ENCODE assay signal across 24 cellular contexts in genomic region chr10:11864727-11865126, GRCh38. TPM values are rescaled to one million over a fixed set of nuclear protein-coding genes. Genes with fewer than 3 reads are reported as not detected.
DNase-seq lines count a peak whose midpoint lies in the region; ATAC-seq and TF ChIP-seq lines count a peak whose summit lies in the region.
"Had no signal": no experiment of that assay in that cellular context is flagged by ENCODE, and none has a peak within 500 bp of the region (broad histone marks: within the 10 kb centered on the region; RNA-seq: fewer than 3 reads in every experiment).

No MANE protein-coding gene starts in this region.

- no peak overlapping the region for H3K4me3 ChIP-seq in A673 (ENCODE audit: low read depth, low read length, poor library complexity, severe bottlenecking)
- H3K4me3 ChIP-seq in RWPE2 (ENCODE audit: severe bottlenecking), result no peak overlapping the region
- H3K4me3 ChIP-seq: A549, GM12878 had no signal

- H3K27ac Mint-ChIP-seq in chondrocyte (ENCODE audit: unreplicated experiment) (no peak overlapping the region), MCF 10A (ENCODE audit: low read depth, unreplicated experiment) (no peak overlapping the region)

- BruUV-seq in A673 (replicated peaks; lab: Mats Ljungman, UMichigan), result no TSS peak
- BruUV-seq in MCF 10A (replicated peaks; lab: Mats Ljungman, UMichigan), result no TSS peak

- H3K27me3 Mint-ChIP-seq in chondrocyte (ENCODE audit: low read depth) (no peaks in the 10 kb centered on the region), MCF 10A (ENCODE audit: insufficient read depth, unreplicated experiment) (no peaks in the 10 kb centered on the region)

- ATAC-seq in RWPE2 (ENCODE audit: low read depth), result no peak
- ATAC-seq in GM19452 (IDR thresholded peaks at IDR 0.05; ENCODE audit: unreplicated experiment), result no peak
- ATAC-seq: A549, GM12878 had no signal

- H3K27ac ChIP-seq in A673 (ENCODE audit: low read depth, low read length, poor library complexity, severe bottlenecking) (peak overlapping the region; percentile 32), RWPE2 (ENCODE audit: poor library complexity, severe bottlenecking) (peak overlapping the region; percentile 98)
- H3K27ac ChIP-seq: A549, HL-60 had no signal

- H3K27me3 ChIP-seq in A673 (replicated peaks; ENCODE audit: insufficient read depth, low read depth, low read length, poor library complexity) (no peaks in the 10 kb centered on the region), RWPE2 (ENCODE audit: insufficient read depth, poor library complexity, severe bottlenecking) (no peaks in the 10 kb centered on the region)
- H3K27me3 ChIP-seq: BE2C had no signal

- H3K4me1 Mint-ChIP-seq in chondrocyte (ENCODE audit: low read depth), result no peaks in the 10 kb centered on the region
- H3K4me1 Mint-ChIP-seq in MCF 10A (ENCODE audit: insufficient read depth, unreplicated experiment), result no peaks in the 10 kb centered on the region

- H3K4me3 Mint-ChIP-seq in chondrocyte (ENCODE audit: unreplicated experiment), result no peak overlapping the region
- no peak overlapping the region for H3K4me3 Mint-ChIP-seq in MCF 10A (ENCODE audit: unreplicated experiment)

- no peaks in the 10 kb centered on the region for H3K9me3 ChIP-seq in A673 (ENCODE audit: low read depth, low read length, poor library complexity, severe bottlenecking)
- H3K9me3 ChIP-seq in RWPE2 (ENCODE audit: severe bottlenecking), result no peaks in the 10 kb centered on the region
- H3K9me3 ChIP-seq: A549, BE2C had no signal

- peaks cover 29% of the 10 kb centered on the region for H3K36me3 Mint-ChIP-seq in chondrocyte (ENCODE audit: low read depth)
- H3K36me3 Mint-ChIP-seq in MCF 10A (ENCODE audit: insufficient read depth, unreplicated experiment), result peaks cover 77% of the 10 kb centered on the region

- H3K36me3 ChIP-seq in A673 (ENCODE audit: insufficient read depth, low read length, poor library complexity, severe bottlenecking), result peaks cover 94% of the 10 kb centered on the region
- peaks cover 94% of the 10 kb centered on the region for H3K36me3 ChIP-seq in RWPE2 (ENCODE audit: low read depth)
- H3K36me3 ChIP-seq: BE2C had no signal

- H3K9me3 Mint-ChIP-seq in chondrocyte (ENCODE audit: low read depth), result no peaks in the 10 kb centered on the region
- no peaks in the 10 kb centered on the region for H3K9me3 Mint-ChIP-seq in MCF 10A (ENCODE audit: unreplicated experiment)

- H3K4me1 ChIP-seq in A673 (ENCODE audit: insufficient read depth, low read length, poor library complexity, severe bottlenecking), result no peaks in the 10 kb centered on the region
- H3K4me1 ChIP-seq in RWPE2 (ENCODE audit: insufficient read depth, poor library complexity, severe bottlenecking), result no peaks in the 10 kb centered on the region
- H3K4me1 ChIP-seq: A549, BE2C had no signal

- CTCF ChIA-PET in A673 (lab: Charles Lee) (no interaction called here), MCF 10A (lab: Yijun Ruan, JAX) (interaction anchor here (0.6 kb wide), 1 partner anchor 464 kb away, joined by 4 read pairs; no protein-coding TSS in a partner anchor), GM10248 (lab: Yijun Ruan, JAX) (no interaction called here)

- POLR2A ChIA-PET in A673 (lab: Charles Lee; ENCODE audit: low non-redundant PET) (no interaction called here), MCF 10A (lab: Yijun Ruan, JAX) (interaction anchor here (1.4 to 1.7 kb wide), 2 partner anchors 10 to 15 kb away, joined by 3 to 4 read pairs; no protein-coding TSS in a partner anchor), GM10248 (lab: Yijun Ruan, JAX) (no interaction called here)

- no peak for DNase-seq in A673 (ENCODE audit: low spot score)
- DNase-seq in RWPE2 (ENCODE audit: low spot score), result no peak
- peak; percentile 19 for DNase-seq in chondrocyte (ENCODE audit: low spot score)
- peak; percentile 5 for DNase-seq in posterior vena cava (ENCODE audit: low spot score)
- DNase-seq in MCF 10A (ENCODE audit: unreplicated experiment), result no peak
- no peak for DNase-seq in COLO668 (lab: John Stamatoyannopoulos, UW; ENCODE audit: unreplicated experiment)
- DNase-seq in GM10248 (ENCODE audit: extremely low spot score), result no peak
- DNase-seq: BE2C, COR-L47, DMS79, GOT3, HCEC 1CT, KBM-7, NCI-H1092, NCI-H1436, NCI-H187 treated with DMSO at 0.1 percent for 48 hours, NCI-H2107, NCI-H2227 treated with DMSO at 0.1 percent for 48 hours, NCI-H510A treated with DMSO at 0.1 percent for 48 hours, NCI-H748 treated with DMSO at 0.1 percent for 48 hours had no signal

- TF ChIP-seq CTCF in A673 (conservative IDR thresholded peaks at IDR 0.05; ENCODE audit: low read depth, low read length) (no peak), RWPE2 (IDR thresholded peaks at IDR 0.05; ENCODE audit: poor library complexity, severe bottlenecking) (no peak), chondrocyte (IDR thresholded peaks at IDR 0.05) (no peak), MCF 10A (IDR thresholded peaks at IDR 0.05; ENCODE audit: unreplicated experiment) (no peak), GM10248 (IDR thresholded peaks at IDR 0.05; ENCODE audit: control extremely low read depth, extremely low read depth, low read depth, missing control alignments) (no peak)

- intact Hi-C loops in A673 (cut with micrococcal nuclease; ENCODE audit: unreplicated experiment) (no loop called here), posterior vena cava (cut with DNase I) (loop anchor here in 1 of 2 donors (1.0 kb wide), 1 partner anchor 46 kb away; no protein-coding TSS in a partner anchor), MCF 10A (cut with micrococcal nuclease) (no loop called here)

RNA-seq across cellular contexts. Expression of gene PROSER2, which starts 41.6 kb away (rescaled TPM):
- total RNA-seq in A673 (2021), result 37.1 and 40.4 TPM in 2 replicates
- total RNA-seq in chondrocyte, result 15.2 to 23.8 TPM (median 15.6 TPM) in 3 replicates
- total RNA-seq in posterior vena cava, result 1 to 10 TPM; 1.6 to 2.0 TPM
- total RNA-seq in MCF 10A (2022), result 29.2 and 58.0 TPM in 2 replicates

Comparison
In these comparisons a context has a peak if more than half of its experiments do, and no peak if none do; other contexts are left out.
1. DNase-seq: peak in chondrocyte (single experiment) and posterior vena cava (single experiment); none in A673 (single experiment), RWPE2 (single experiment), MCF 10A (single experiment), COLO668 (single experiment) and GM10248 (single experiment).